8 cellular contexts compared by ENCODE assay signal in the genomic region with DNA sequence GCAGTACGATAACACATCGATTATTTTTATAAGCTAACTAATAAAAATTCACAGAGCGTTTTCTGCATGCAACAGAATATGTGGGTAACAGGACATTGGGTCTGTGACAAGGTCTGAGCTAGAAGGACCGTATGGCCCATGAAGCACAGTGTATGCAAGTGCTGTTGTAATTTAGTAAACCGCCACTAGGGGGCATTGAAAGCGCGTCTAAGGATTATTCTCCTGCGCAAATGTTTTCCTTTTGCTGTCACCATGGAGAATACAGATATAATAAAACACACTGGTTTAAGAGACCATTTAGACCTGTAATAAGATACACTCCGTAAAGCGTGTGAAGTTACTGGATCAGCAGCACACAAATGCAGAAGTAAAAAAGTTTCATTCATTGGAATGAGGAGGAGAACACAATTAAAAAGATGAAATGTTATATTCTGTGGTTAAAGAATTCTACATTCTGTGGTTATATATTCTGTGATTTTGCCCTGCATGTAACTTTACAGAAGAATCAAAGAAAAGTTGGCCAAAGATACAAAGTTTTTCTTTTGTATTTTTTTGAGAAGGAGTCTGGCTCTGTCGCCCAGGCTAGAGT.
DNase-seq lines count a peak whose midpoint lies in the region; ATAC-seq and TF ChIP-seq lines count a peak whose summit lies in the region.

No MANE protein-coding gene starts in this region.

- H3K36me3 ChIP-seq in WERI-Rb-1, result no peaks in the 10 kb centered on the region
- peaks cover 0 to 3% of the 10 kb centered on the region in 2 donors for H3K36me3 ChIP-seq in lung (ENCODE audit: control insufficient read depth in 2 of 2, insufficient read depth in 2 of 2, low read length in 2 of 2)

- DNase-seq in GM04503 (ENCODE audit: low read depth), result peak; percentile 57
- DNase-seq in NCI-H2196 (lab: John Stamatoyannopoulos, UW; ENCODE audit: unreplicated experiment), result peak; percentile 96
- peak; percentile 14 for DNase-seq in WERI-Rb-1
- DNase-seq in dermis microvascular lymphatic vessel endothelial cell (ENCODE audit: low read depth in 2 of 2), result peak; percentile 83 to 84
- peak; percentile 69 for DNase-seq in lung (ENCODE audit: low spot score)
- DNase-seq in stimulated activated CD8-positive, alpha-beta memory T cell treated with anti-CD3 and anti-CD28 coated beads, Interleukin-15, amount 100 ng/mL, for 48 hours (ENCODE audit: low read depth in 2 of 2), result peak; percentile 7 to 8

- H3K27ac ChIP-seq in WERI-Rb-1 (no peak overlapping the region), lung (ENCODE audit: low read depth in 1 of 2, low read length in 1 of 2) (no peak overlapping the region)

- H3K4me3 ChIP-seq in WERI-Rb-1 (ENCODE audit: low read depth, low read length) (no peak overlapping the region), lung (no peak overlapping the region)

- 12 to 15% methylated on average over 11 of the region's 11 CpGs for WGBS in lung, 2 donors

- H3K9me3 ChIP-seq in WERI-Rb-1 (ENCODE audit: severe bottlenecking) (no peaks in the 10 kb centered on the region), lung (ENCODE audit: control insufficient read depth in 2 of 2, insufficient read depth in 1 of 2, low read length in 1 of 2) (no peaks in the 10 kb centered on the region)

- no peaks in the 10 kb centered on the region for H3K4me1 ChIP-seq in lung (ENCODE audit: control insufficient read depth in 2 of 2, insufficient read depth in 2 of 2, low read length in 2 of 2)

- ATAC-seq in HG02938 (IDR thresholded peaks at IDR 0.05; ENCODE audit: unreplicated experiment) (peak; percentile 85), lung (ENCODE audit: insufficient read depth, low FRiP score) (peak; percentile 78), HG02973 (IDR thresholded peaks at IDR 0.05; ENCODE audit: unreplicated experiment) (no peak)

- H3K27me3 ChIP-seq in WERI-Rb-1 (ENCODE audit: insufficient read depth, low read depth, severe bottlenecking) (no peaks in the 10 kb centered on the region), lung (ENCODE audit: control insufficient read depth, insufficient read depth) (no peaks in the 10 kb centered on the region)

- peak; percentile 49 for TF ChIP-seq CTCF in WERI-Rb-1 (IDR thresholded peaks at IDR 0.05; ENCODE audit: low read depth, low read length)
- peak; percentile 85 for TF ChIP-seq CTCF in lung (IDR thresholded peaks at IDR 0.05; ENCODE audit: control extremely low read depth, extremely low read depth)

Comparison
In these comparisons a context has a peak if more than half of its experiments do, and no peak if none do; other contexts are left out.
1. DNase-seq: peak in every context shown above with its lines; median percentile 96 in NCI-H2196; 84 in dermis microvascular lymphatic vessel endothelial cell; 69 in lung; 57 in GM04503; 14 in WERI-Rb-1; 8 in stimulated activated CD8-positive, alpha-beta memory T cell treated with anti-CD3 and anti-CD28 coated beads, Interleukin-15, amount 100 ng/mL, for 48 hours.